ENCODE assay signal across 8 cellular contexts in the genomic region with DNA sequence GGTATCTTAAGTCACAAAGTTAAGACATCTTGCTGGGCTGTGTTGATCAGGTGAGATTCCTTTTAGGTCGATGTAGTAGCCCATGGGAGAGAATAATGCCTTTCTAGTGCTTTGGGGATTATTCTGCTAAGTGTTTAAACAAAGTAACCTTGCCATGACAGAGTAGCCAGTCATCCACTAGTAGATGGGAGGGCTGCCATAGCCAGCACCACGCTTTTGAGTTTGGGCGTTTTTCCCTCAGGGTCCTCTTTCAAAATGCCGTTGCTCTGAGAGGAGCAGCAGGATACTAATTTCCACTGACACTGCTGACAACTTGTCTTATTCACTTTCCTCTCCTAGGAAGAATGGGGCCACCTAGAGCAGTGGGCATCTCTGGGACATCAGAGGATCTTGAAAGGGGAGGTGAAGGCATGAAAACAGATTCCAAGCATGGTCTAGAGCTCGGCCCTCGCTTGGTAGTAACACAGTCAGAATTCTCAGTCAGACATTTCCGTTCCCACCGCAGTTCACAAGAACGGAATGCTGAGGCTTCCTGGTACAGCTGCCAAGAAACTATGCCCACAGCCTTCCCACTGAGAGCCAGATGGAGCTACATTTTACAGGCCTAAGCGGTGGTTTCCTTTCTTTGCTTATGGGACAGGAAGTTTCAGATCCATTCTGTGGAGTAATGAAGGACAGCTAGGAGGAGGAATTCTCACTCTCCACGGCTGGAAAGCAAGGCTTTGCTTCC. TPM values are rescaled to one million over a fixed set of nuclear protein-coding genes. Genes with fewer than 3 reads are reported as not detected.
DNase-seq lines count a peak whose midpoint lies in the region; ATAC-seq and TF ChIP-seq lines count a peak whose summit lies in the region.

No MANE protein-coding gene starts in this region.

- H3K4me1 ChIP-seq in BLaER1 (0 out of 2 replicates have a peak, but pooled peaks cover 10% of the 10 kb centered on the region), RWPE2 (ENCODE audit: insufficient read depth, poor library complexity, severe bottlenecking) (peaks cover 4% of the 10 kb centered on the region)

- H3K27ac ChIP-seq in BLaER1 (no peak overlapping the region), RWPE2 (ENCODE audit: poor library complexity, severe bottlenecking) (peak overlapping the region; percentile 37)

- H3K9me3 ChIP-seq in BLaER1, result no peaks in the 10 kb centered on the region
- H3K9me3 ChIP-seq in RWPE2 (ENCODE audit: severe bottlenecking), result no peaks in the 10 kb centered on the region

- peak overlapping the region; percentile 15 for H3K4me2 ChIP-seq in BLaER1

- no peak overlapping the region for H3K9ac ChIP-seq in BLaER1

- TF ChIP-seq CTCF in RWPE2 (IDR thresholded peaks at IDR 0.05; ENCODE audit: poor library complexity, severe bottlenecking), result no peak
- TF ChIP-seq CTCF in fibroblast of mammary gland (conservative IDR thresholded peaks at IDR 0.05; ENCODE audit: control insufficient read depth, insufficient read depth, low read depth, low read length), result no peak

- H3K36me3 ChIP-seq in BLaER1 (no peaks in the 10 kb centered on the region), RWPE2 (ENCODE audit: low read depth) (no peaks in the 10 kb centered on the region)

- H3K4me3 ChIP-seq in BLaER1 (no peak overlapping the region), RWPE2 (ENCODE audit: severe bottlenecking) (no peak overlapping the region), fibroblast of mammary gland (ENCODE audit: control insufficient read depth, low read depth, low read length) (no peak overlapping the region)

- ATAC-seq in RWPE2 (ENCODE audit: low read depth), result peak; percentile 75
- ATAC-seq in stimulated activated naive CD8-positive, alpha-beta T cell treated with anti-CD3 and anti-CD28 coated beads, Interleukin-15, Interleukin-2, amounts not matched to agents 100 U/mL and 50 U/mL, for 24 hours, result no peak

- DNase-seq in RWPE2 (ENCODE audit: low spot score), result no peak
- peak; percentile 82 for DNase-seq in fibroblast of mammary gland (ENCODE audit: low read depth)
- DNase-seq in pulmonary artery endothelial cell (ENCODE audit: low read depth, low spot score), result peak; percentile 98
- DNase-seq in stimulated activated naive CD8-positive, alpha-beta T cell treated with anti-CD3 and anti-CD28 coated beads, Interleukin-15, Interleukin-2, amounts not matched to agents 100 U/mL and 50 U/mL, for 24 hours, result no peak
- no peak for DNase-seq in NCI-H774 (lab: John Stamatoyannopoulos, UW)
- DNase-seq in RKO (ENCODE audit: low spot score), result no peak
- no peak for DNase-seq in 8988T

- H4K20me1 ChIP-seq in BLaER1, result no peaks in the 10 kb centered on the region

- H3K27me3 ChIP-seq in BLaER1 (no peaks in the 10 kb centered on the region), RWPE2 (ENCODE audit: insufficient read depth, poor library complexity, severe bottlenecking) (no peaks in the 10 kb centered on the region)

RNA-seq across cellular contexts. Expression of gene RSU1, which starts 15.3 kb away (rescaled TPM):
- 57.4 and 85.6 TPM in 2 replicates for total RNA-seq in pulmonary artery endothelial cell

Comparison
In these comparisons a context has a peak if more than half of its experiments do, and no peak if none do; other contexts are left out.
1. DNase-seq: peak in fibroblast of mammary gland (single experiment) and pulmonary artery endothelial cell (single experiment); none in RWPE2 (single experiment), stimulated activated naive CD8-positive, alpha-beta T cell treated with anti-CD3 and anti-CD28 coated beads, Interleukin-15, Interleukin-2, amounts not matched to agents 100 U/mL and 50 U/mL, for 24 hours (single experiment), NCI-H774 (single experiment), RKO (single experiment) and 8988T (single experiment).